1 cellular context compared by ENCODE assay signal in the genomic region with DNA sequence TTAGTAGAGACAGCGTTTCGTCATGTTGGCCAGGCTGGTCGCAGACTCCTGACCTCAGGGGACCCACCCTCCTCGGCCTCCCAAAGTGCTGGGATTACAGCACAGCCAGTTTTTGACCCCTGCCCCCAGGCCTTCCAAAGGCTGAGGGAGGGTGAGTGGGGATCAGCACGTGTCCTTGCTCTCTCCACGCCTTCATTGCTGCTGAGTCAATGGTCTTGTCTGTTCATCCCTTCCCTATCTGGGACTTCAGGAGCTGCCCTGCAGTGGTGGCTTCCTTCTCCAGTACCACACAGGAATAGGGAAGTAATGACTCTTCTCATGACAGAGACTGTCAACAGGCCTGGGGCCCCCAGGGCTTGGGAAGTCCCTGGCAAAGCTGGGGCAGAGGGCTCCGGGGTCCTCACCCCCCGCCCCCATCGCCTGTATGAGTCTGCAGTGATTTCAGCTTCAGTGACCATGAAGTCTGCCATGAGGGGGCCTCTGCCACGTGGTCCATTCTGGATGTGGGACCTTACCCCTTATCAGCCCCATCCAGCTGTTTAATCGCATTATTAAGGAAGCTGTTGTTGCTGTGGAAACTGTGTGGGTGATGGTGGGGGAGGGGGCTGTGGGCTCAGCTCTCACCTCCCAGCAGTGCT.
TF ChIP-seq lines count a peak whose summit lies in the region.

No MANE protein-coding gene starts in this region.

TF ChIP-seq in HepG2, 621 proteins besides CTCF, POLR2A, EP300 and RAD21 (continued from another document):
- TF ChIP-seq, protein P1, sequence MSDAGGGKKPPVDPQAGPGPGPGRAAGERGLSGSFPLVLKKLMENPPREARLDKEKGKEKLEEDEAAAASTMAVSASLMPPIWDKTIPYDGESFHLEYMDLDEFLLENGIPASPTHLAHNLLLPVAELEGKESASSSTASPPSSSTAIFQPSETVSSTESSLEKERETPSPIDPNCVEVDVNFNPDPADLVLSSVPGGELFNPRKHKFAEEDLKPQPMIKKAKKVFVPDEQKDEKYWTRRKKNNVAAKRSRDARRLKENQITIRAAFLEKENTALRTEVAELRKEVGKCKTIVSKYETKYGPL (CRISPR knock-in tag; IDR thresholded peaks at IDR 0.05) = no peak
- TF ChIP-seq NFYC (CRISPR knock-in tag; IDR thresholded peaks at IDR 0.05) = no peak
- no peak for TF ChIP-seq STAT5B (CRISPR knock-in tag; IDR thresholded peaks at IDR 0.05)
- TF ChIP-seq, protein P2, sequence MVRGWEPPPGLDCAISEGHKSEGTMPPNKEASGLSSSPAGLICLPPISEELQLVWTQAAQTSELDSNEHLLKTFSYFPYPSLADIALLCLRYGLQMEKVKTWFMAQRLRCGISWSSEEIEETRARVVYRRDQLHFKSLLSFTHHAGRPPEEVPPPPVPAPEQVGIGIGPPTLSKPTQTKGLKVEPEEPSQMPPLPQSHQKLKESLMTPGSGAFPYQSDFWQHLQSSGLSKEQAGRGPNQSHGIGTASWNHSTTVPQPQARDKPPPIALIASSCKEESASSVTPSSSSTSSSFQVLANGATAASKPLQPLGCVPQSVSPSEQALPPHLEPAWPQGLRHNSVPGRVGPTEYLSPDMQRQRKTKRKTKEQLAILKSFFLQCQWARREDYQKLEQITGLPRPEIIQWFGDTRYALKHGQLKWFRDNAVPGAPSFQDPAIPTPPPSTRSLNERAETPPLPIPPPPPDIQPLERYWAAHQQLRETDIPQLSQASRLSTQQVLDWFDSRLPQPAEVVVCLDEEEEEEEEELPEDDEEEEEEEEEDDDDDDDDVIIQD (CRISPR knock-in tag; IDR thresholded peaks at IDR 0.05; ENCODE audit: low read depth) = no peak
- TF ChIP-seq ZBTB38 (CRISPR knock-in tag; IDR thresholded peaks at IDR 0.05) = 0 out of 2 replicates have a peak, but pooled peaks have one; percentile 53
- no peak for TF ChIP-seq GTF2F1 (IDR thresholded peaks at IDR 0.05; ENCODE audit: low read length)
- TF ChIP-seq, protein P3, sequence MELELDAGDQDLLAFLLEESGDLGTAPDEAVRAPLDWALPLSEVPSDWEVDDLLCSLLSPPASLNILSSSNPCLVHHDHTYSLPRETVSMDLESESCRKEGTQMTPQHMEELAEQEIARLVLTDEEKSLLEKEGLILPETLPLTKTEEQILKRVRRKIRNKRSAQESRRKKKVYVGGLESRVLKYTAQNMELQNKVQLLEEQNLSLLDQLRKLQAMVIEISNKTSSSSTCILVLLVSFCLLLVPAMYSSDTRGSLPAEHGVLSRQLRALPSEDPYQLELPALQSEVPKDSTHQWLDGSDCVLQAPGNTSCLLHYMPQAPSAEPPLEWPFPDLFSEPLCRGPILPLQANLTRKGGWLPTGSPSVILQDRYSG (CRISPR knock-in tag; IDR thresholded peaks at IDR 0.05) = no peak
- peak; percentile 90 for TF ChIP-seq NR2C2 (CRISPR knock-in tag; IDR thresholded peaks at IDR 0.05; ENCODE audit: borderline replicate concordance)
- no peak for TF ChIP-seq ZNF777 (CRISPR knock-in tag; IDR thresholded peaks at IDR 0.05)
- TF ChIP-seq, protein P4, sequence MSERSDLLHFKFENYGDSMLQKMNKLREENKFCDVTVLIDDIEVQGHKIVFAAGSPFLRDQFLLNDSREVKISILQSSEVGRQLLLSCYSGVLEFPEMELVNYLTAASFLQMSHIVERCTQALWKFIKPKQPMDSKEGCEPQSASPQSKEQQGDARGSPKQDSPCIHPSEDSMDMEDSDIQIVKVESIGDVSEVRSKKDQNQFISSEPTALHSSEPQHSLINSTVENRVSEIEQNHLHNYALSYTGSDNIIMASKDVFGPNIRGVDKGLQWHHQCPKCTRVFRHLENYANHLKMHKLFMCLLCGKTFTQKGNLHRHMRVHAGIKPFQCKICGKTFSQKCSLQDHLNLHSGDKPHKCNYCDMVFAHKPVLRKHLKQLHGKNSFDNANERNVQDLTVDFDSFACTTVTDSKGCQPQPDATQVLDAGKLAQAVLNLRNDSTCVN (CRISPR knock-in tag; IDR thresholded peaks at IDR 0.05; ENCODE audit: borderline replicate concordance) = peak; percentile 23; the same call in 1 of the 2 replicates
- TF ChIP-seq HOXA9 (CRISPR knock-in tag; IDR thresholded peaks at IDR 0.05; ENCODE audit: borderline replicate concordance) = no peak
- TF ChIP-seq, protein P5, sequence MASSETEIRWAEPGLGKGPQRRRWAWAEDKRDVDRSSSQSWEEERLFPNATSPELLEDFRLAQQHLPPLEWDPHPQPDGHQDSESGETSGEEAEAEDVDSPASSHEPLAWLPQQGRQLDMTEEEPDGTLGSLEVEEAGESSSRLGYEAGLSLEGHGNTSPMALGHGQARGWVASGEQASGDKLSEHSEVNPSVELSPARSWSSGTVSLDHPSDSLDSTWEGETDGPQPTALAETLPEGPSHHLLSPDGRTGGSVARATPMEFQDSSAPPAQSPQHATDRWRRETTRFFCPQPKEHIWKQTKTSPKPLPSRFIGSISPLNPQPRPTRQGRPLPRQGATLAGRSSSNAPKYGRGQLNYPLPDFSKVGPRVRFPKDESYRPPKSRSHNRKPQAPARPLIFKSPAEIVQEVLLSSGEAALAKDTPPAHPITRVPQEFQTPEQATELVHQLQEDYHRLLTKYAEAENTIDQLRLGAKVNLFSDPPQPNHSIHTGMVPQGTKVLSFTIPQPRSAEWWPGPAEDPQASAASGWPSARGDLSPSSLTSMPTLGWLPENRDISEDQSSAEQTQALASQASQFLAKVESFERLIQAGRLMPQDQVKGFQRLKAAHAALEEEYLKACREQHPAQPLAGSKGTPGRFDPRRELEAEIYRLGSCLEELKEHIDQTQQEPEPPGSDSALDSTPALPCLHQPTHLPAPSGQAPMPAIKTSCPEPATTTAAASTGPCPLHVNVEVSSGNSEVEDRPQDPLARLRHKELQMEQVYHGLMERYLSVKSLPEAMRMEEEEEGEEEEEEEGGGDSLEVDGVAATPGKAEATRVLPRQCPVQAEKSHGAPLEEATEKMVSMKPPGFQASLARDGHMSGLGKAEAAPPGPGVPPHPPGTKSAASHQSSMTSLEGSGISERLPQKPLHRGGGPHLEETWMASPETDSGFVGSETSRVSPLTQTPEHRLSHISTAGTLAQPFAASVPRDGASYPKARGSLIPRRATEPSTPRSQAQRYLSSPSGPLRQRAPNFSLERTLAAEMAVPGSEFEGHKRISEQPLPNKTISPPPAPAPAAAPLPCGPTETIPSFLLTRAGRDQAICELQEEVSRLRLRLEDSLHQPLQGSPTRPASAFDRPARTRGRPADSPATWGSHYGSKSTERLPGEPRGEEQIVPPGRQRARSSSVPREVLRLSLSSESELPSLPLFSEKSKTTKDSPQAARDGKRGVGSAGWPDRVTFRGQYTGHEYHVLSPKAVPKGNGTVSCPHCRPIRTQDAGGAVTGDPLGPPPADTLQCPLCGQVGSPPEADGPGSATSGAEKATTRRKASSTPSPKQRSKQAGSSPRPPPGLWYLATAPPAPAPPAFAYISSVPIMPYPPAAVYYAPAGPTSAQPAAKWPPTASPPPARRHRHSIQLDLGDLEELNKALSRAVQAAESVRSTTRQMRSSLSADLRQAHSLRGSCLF (CRISPR knock-in tag; IDR thresholded peaks at IDR 0.05; ENCODE audit: borderline replicate concordance) = no peak
- no peak for TF ChIP-seq SYNCRIP (IDR thresholded peaks at IDR 0.05; ENCODE audit: insufficient read depth, low read depth, low read length)
- peak; percentile 63; the same call in 1 of the 2 replicates for TF ChIP-seq YEATS4 (CRISPR knock-in tag; IDR thresholded peaks at IDR 0.05; ENCODE audit: borderline replicate concordance)
- TF ChIP-seq THAP11 (CRISPR knock-in tag; IDR thresholded peaks at IDR 0.05) = peak; percentile 48; the same call in 1 of the 2 replicates
- TF ChIP-seq ARHGAP35 (CRISPR knock-in tag; IDR thresholded peaks at IDR 0.05; ENCODE audit: borderline replicate concordance) = no peak
- no peak for TF ChIP-seq ZKSCAN5 (CRISPR knock-in tag; IDR thresholded peaks at IDR 0.05)
- TF ChIP-seq ZNF747 (CRISPR knock-in tag; IDR thresholded peaks at IDR 0.05; ENCODE audit: borderline replicate concordance) = no peak
- TF ChIP-seq MEIS1 (CRISPR knock-in tag; IDR thresholded peaks at IDR 0.05; ENCODE audit: borderline replicate concordance) = no peak
- TF ChIP-seq, protein P6, sequence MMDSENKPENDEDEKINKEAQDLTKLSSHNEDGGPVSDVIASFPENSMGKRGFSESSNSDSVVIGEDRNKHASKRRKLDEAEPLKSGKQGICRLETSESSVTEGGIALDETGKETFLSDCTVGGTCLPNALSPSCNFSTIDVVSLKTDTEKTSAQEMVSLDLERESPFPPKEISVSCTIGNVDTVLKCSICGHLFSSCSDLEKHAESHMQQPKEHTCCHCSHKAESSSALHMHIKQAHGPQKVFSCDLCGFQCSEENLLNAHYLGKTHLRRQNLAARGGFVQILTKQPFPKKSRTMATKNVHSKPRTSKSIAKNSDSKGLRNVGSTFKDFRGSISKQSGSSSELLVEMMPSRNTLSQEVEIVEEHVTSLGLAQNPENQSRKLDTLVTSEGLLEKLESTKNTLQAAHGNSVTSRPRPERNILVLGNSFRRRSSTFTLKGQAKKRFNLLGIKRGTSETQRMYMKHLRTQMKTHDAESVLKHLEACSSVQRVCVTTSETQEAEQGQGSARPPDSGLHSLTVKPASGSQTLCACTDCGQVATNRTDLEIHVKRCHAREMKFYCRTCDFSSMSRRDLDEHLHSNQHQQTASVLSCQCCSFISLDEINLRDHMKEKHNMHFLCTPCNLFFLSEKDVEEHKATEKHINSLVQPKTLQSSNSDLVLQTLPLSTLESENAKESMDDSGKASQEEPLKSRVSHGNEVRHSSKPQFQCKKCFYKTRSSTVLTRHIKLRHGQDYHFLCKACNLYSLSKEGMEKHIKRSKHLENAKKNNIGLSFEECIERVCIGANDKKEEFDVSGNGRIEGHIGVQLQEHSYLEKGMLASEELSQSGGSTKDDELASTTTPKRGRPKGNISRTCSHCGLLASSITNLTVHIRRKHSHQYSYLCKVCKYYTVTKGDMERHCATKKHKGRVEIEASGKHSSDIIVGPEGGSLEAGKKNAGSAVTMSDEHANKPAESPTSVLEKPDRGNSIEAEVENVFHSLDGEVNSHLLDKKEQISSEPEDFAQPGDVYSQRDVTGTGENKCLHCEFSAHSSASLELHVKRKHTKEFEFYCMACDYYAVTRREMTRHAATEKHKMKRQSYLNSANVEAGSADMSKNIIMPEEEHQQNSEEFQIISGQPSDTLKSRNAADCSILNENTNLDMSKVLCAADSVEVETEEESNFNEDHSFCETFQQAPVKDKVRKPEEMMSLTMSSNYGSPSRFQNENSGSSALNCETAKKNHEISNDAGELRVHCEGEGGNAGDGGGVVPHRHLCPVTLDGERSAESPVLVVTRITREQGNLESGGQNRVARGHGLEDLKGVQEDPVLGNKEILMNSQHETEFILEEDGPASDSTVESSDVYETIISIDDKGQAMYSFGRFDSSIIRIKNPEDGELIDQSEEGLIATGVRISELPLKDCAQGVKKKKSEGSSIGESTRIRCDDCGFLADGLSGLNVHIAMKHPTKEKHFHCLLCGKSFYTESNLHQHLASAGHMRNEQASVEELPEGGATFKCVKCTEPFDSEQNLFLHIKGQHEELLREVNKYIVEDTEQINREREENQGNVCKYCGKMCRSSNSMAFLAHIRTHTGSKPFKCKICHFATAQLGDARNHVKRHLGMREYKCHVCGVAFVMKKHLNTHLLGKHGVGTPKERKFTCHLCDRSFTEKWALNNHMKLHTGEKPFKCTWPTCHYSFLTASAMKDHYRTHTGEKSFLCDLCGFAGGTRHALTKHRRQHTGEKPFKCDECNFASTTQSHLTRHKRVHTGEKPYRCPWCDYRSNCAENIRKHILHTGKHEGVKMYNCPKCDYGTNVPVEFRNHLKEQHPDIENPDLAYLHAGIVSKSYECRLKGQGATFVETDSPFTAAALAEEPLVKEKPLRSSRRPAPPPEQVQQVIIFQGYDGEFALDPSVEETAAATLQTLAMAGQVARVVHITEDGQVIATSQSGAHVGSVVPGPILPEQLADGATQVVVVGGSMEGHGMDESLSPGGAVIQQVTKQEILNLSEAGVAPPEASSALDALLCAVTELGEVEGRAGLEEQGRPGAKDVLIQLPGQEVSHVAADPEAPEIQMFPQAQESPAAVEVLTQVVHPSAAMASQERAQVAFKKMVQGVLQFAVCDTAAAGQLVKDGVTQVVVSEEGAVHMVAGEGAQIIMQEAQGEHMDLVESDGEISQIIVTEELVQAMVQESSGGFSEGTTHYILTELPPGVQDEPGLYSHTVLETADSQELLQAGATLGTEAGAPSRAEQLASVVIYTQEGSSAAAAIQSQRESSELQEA (CRISPR knock-in tag; IDR thresholded peaks at IDR 0.05; ENCODE audit: not compliant biosample characterization) = no peak
- no peak for TF ChIP-seq BRD4 (CRISPR knock-in tag; IDR thresholded peaks at IDR 0.05)
- peak; percentile 46; the same call in 1 of the 2 replicates for TF ChIP-seq CEBPB (IDR thresholded peaks at IDR 0.05; ENCODE audit: borderline replicate concordance, low read depth, low read length)
- TF ChIP-seq ZNF766 (CRISPR knock-in tag; IDR thresholded peaks at IDR 0.05; ENCODE audit: borderline replicate concordance) = no peak
- TF ChIP-seq PITX1 (CRISPR knock-in tag; IDR thresholded peaks at IDR 0.05) = peak; percentile 91
- TF ChIP-seq ESRRA (CRISPR knock-in tag; IDR thresholded peaks at IDR 0.05; ENCODE audit: low read depth) = no peak; the same call in 1 of the 2 replicates
- no peak for TF ChIP-seq SP140L (CRISPR knock-in tag; IDR thresholded peaks at IDR 0.05; ENCODE audit: borderline replicate concordance)
- TF ChIP-seq ZNF263 (CRISPR knock-in tag; IDR thresholded peaks at IDR 0.05) = peak; percentile 72
